1 cellular context compared by ENCODE assay signal in the genomic region with DNA sequence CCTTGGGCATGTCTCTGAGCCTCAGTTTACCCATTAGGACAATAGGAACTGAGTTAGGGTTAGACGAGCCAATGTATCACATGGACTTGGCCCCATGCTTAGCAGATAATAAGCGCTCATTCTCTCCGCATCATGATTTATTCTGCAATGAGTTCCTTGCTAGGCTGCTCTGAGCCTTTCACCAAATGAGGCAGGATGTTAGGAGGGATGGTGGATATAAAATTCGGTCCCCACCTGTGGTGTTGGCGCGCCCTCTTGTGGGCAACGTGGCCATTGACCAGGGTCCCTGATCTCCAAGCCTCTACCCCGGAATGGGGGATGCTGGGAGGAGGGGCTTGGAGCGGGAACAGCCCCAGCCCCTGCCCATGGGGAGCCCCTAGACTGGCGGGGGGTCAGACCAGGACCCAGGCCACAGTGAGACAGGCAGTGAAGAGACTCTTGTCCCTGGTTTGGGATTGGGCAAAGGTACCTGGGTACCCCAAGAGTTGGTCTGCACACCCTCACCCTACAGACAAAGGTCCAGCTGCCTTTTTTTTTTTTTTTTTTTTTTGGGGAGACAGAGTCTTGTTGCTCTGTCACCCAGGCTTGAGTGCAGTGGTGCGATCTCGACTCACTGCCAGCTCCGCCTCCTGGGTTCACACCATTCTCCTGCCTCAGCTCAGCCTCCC.
A peak's percentile ranks its signal among the peaks of the same experiment; 100 is the strongest.
TF ChIP-seq lines count a peak whose summit lies in the region.

No MANE protein-coding gene starts in this region.

TF ChIP-seq in IMR-90, 13 proteins besides CTCF, POLR2A, EP300 and RAD21:
- TF ChIP-seq RCOR1 (IDR thresholded peaks at IDR 0.05; ENCODE audit: insufficient replicate concordance, low read length) (no peak), CEBPB (IDR thresholded peaks at IDR 0.05; ENCODE audit: low read depth, low read length) (no peak), NFE2L2 (IDR thresholded peaks at IDR 0.05; ENCODE audit: low read depth, low read length) (no peak), MAZ (IDR thresholded peaks at IDR 0.05; ENCODE audit: borderline replicate concordance, low read depth, low read length) (peak; percentile 57; the same call in 1 of the 2 replicates), BHLHE40 (IDR thresholded peaks at IDR 0.05; ENCODE audit: low read depth, low read length) (no peak), CHD1 (IDR thresholded peaks at IDR 0.05; ENCODE audit: low read depth, low read length) (no peak), FOS (IDR thresholded peaks at IDR 0.05; ENCODE audit: low read depth, low read length) (no peak), RFX5 (IDR thresholded peaks at IDR 0.05; ENCODE audit: low read depth, low read length) (no peak), SMC3 (IDR thresholded peaks at IDR 0.05; ENCODE audit: low read depth, low read length) (peak; percentile 92), MXI1 (IDR thresholded peaks at IDR 0.05; ENCODE audit: borderline replicate concordance, low read depth, low read length) (no peak)
